In genomic region chr7:39948932-39949928, GRCh38 we compare ENCODE assay signal across 8 cellular contexts. TPM values are rescaled to one million over a fixed set of nuclear protein-coding genes. Genes with fewer than 3 reads are reported as not detected.
DNase-seq lines count a peak whose midpoint lies in the region; ATAC-seq and TF ChIP-seq lines count a peak whose summit lies in the region.

No MANE protein-coding gene starts in this region.

- H3K4me1 Mint-ChIP-seq in Calu3 (ENCODE audit: low read depth, unreplicated experiment), result peaks cover 11% of the 10 kb centered on the region

- peak overlapping the region in 1 of 2 experiments; percentile 97 for H3K23ac ChIP-seq in mesenchymal stem cell (ENCODE audit: low read length in 2 of 2)

- intact Hi-C loops in Calu3 (cut with micrococcal nuclease; ENCODE audit: unreplicated experiment), result loop anchor here (2.0 kb wide), 1 partner anchor 52 kb away; no protein-coding TSS in a partner anchor

- H2BK12ac ChIP-seq in mesenchymal stem cell (ENCODE audit: low read length in 2 of 2), result no peak overlapping the region

- peak; percentile 21 for TF ChIP-seq CTCF in Calu3 (IDR thresholded peaks at IDR 0.05; ENCODE audit: unreplicated experiment)

- H2AFZ ChIP-seq in mesenchymal stem cell (ENCODE audit: low read depth, low read length), result peak overlapping the region; percentile 83

- H3K4me3 Mint-ChIP-seq in Calu3 (ENCODE audit: low read depth, unreplicated experiment), result peak overlapping the region; percentile 87

- no peak overlapping the region for H2AK5ac ChIP-seq in mesenchymal stem cell (ENCODE audit: low read length, severe bottlenecking)

- peak overlapping the region; percentile 85 to 98 for H3K18ac ChIP-seq in mesenchymal stem cell (ENCODE audit: low read depth in 1 of 2, low read length in 2 of 2)

- peak overlapping the region in 1 of 2 experiments; percentile 93 for H3K14ac ChIP-seq in mesenchymal stem cell (ENCODE audit: low read length in 2 of 2)

- peak overlapping the region; percentile 87 for H4K91ac ChIP-seq in mesenchymal stem cell (ENCODE audit: low read length)

- H3K9me3 Mint-ChIP-seq in Calu3 (ENCODE audit: low read depth, unreplicated experiment), result no peaks in the 10 kb centered on the region

- H2BK5ac ChIP-seq in mesenchymal stem cell (ENCODE audit: low read depth, low read length, poor library complexity, severe bottlenecking), result peak overlapping the region; percentile 26

- H3K4me2 ChIP-seq in mesenchymal stem cell (ENCODE audit: low read length, poor library complexity, severe bottlenecking), result peak overlapping the region; percentile 64

- peak overlapping the region; percentile 92 for H2BK120ac ChIP-seq in mesenchymal stem cell (ENCODE audit: low read depth, low read length)

- H3K9ac ChIP-seq in HUES48 (ENCODE audit: low read depth, low read length) (peak overlapping the region; percentile 92), NT2/D1 (ENCODE audit: insufficient read length, low read depth) (peak overlapping the region; percentile 97), endocrine pancreas (ENCODE audit: control insufficient read depth, insufficient read depth, low read length) (peak overlapping the region; percentile 97), mesenchymal stem cell (ENCODE audit: low read length) (peak overlapping the region; percentile 94)

- CTCF ChIA-PET in Calu3 (lab: Charles Lee), result interaction anchor here (0.7 to 3.1 kb wide), 9 partner anchors 10 to 1558 kb away, joined by 3 to 16 read pairs (median 4); no protein-coding TSS in a partner anchor

- peaks cover 6% of the 10 kb centered on the region for H3K79me1 ChIP-seq in mesenchymal stem cell (replicated peaks; ENCODE audit: low read length, poor library complexity, severe bottlenecking)

- H3K4ac ChIP-seq in mesenchymal stem cell (ENCODE audit: low read depth in 1 of 2, low read length in 2 of 2), result peak overlapping the region; percentile 81 to 92

- H3K27ac Mint-ChIP-seq in Calu3 (ENCODE audit: unreplicated experiment), result peak overlapping the region; percentile 84

- peak overlapping the region; percentile 88 for H3K4me3 ChIP-seq in HUES48 (ENCODE audit: low read depth, low read length)
- peak overlapping the region; percentile 92 for H3K4me3 ChIP-seq in NT2/D1 (ENCODE audit: insufficient read length, low read depth)
- H3K4me3 ChIP-seq in endocrine pancreas (ENCODE audit: control insufficient read depth, insufficient read depth, low read length), result peak overlapping the region; percentile 91
- peak overlapping the region; percentile 88 to 92 for H3K4me3 ChIP-seq in mesenchymal stem cell (ENCODE audit: insufficient read depth in 1 of 2, low read depth in 1 of 2, low read length in 2 of 2)

- H3K4me1 ChIP-seq in HUES48 (ENCODE audit: control insufficient read depth, insufficient read depth, low read length) (peaks cover 10% of the 10 kb centered on the region; the same call in 1 of the 2 replicates), NT2/D1 (ENCODE audit: insufficient read depth, insufficient read length) (no peaks in the 10 kb centered on the region), endocrine pancreas (ENCODE audit: control insufficient read depth, insufficient read depth, low read length) (peaks cover 12% of the 10 kb centered on the region), mesenchymal stem cell (ENCODE audit: control insufficient read depth, insufficient read depth, low read depth, low read length) (peaks cover 2% of the 10 kb centered on the region)

- ATAC-seq in GM21423 (IDR thresholded peaks at IDR 0.05; ENCODE audit: unreplicated experiment), result peak; percentile 69

- BruUV-seq in Calu3 (replicated peaks; lab: Mats Ljungman, UMichigan), result TSS peak; percentile 96

- H3K27me3 ChIP-seq in HUES48 (ENCODE audit: control insufficient read depth, insufficient read depth, low read length) (no peaks in the 10 kb centered on the region), NT2/D1 (ENCODE audit: insufficient read depth, insufficient read length) (no peaks in the 10 kb centered on the region), endocrine pancreas (ENCODE audit: control insufficient read depth, insufficient read depth, low read length) (no peaks in the 10 kb centered on the region), mesenchymal stem cell (ENCODE audit: control insufficient read depth in 1 of 2, insufficient read depth in 1 of 2, low read length in 2 of 2) (no peaks in the 10 kb centered on the region)

- H3K36me3 Mint-ChIP-seq in Calu3 (ENCODE audit: insufficient read depth, unreplicated experiment), result peaks cover 52% of the 10 kb centered on the region

- H2BK15ac ChIP-seq in mesenchymal stem cell (ENCODE audit: low read depth, poor library complexity, severe bottlenecking), result no peak overlapping the region

- H4K8ac ChIP-seq in mesenchymal stem cell (ENCODE audit: low read length), result peak overlapping the region; percentile 97

- H3K36me3 ChIP-seq in HUES48 (ENCODE audit: control insufficient read depth, insufficient read depth, low read length) (no peaks in the 10 kb centered on the region), NT2/D1 (ENCODE audit: insufficient read depth, insufficient read length, low read length) (peaks cover 6% of the 10 kb centered on the region), endocrine pancreas (ENCODE audit: control insufficient read depth, insufficient read depth, low read length) (no peaks in the 10 kb centered on the region), mesenchymal stem cell (ENCODE audit: control insufficient read depth in 1 of 2, insufficient read depth in 2 of 2, low read depth in 1 of 2, low read length in 2 of 2) (peaks cover 0 to 8% of the 10 kb centered on the region in 2 experiments)

- WGBS in mesenchymal stem cell, result under 1% methylated on average over 57 of the region's 75 CpGs

- H3K27ac ChIP-seq in HUES48 (ENCODE audit: low read depth, low read length) (peak overlapping the region; percentile 100), mesenchymal stem cell (ENCODE audit: low read length, poor library complexity, severe bottlenecking) (peak overlapping the region; percentile 98)

- H3K9me3 ChIP-seq in HUES48 (ENCODE audit: control insufficient read depth, insufficient read depth, low read length) (no peaks in the 10 kb centered on the region), NT2/D1 (ENCODE audit: insufficient read depth, low read length) (no peaks in the 10 kb centered on the region), endocrine pancreas (ENCODE audit: control insufficient read depth, low read length) (no peaks in the 10 kb centered on the region), mesenchymal stem cell (ENCODE audit: control insufficient read depth, low read length) (no peaks in the 10 kb centered on the region)

- H3K27me3 Mint-ChIP-seq in Calu3 (ENCODE audit: unreplicated experiment), result no peaks in the 10 kb centered on the region

- DNase-seq in Calu3 (peak; percentile 99), NT2/D1 (ENCODE audit: low read depth, low spot score) (peak; percentile 100), mesenchymal stem cell (peak; percentile 100)
- peak; percentile 94 for DNase-seq in activated CD8-positive, alpha-beta memory T cell treated with anti-CD3 and anti-CD28 coated beads, Interleukin-2, amount 50 U/mL, for 24 hours (ENCODE audit: extremely low read depth)
- peak; percentile 93 for DNase-seq in stimulated activated CD8-positive, alpha-beta memory T cell treated with anti-CD3 and anti-CD28 coated beads, Interleukin-12 subunit alpha, Interleukin-12 subunit beta, amount 100 ng/mL, for 24 hours (ENCODE audit: extremely low read depth)

RNA-seq across cellular contexts. Expression of gene CDK13, which starts 0.8 kb away (rescaled TPM):
- 84.4 and 86.7 TPM in 2 replicates for total RNA-seq in Calu3 (2022)
- polyA plus RNA-seq in mesenchymal stem cell (2013, experiment 1 of 2), result 22.4 TPM
- 21.1 TPM for polyA plus RNA-seq in mesenchymal stem cell (2013, experiment 2 of 2)

Comparison
In these comparisons a context has a peak if more than half of its experiments do, and no peak if none do; other contexts are left out.
1. Peak in every context shown above with its lines: DNase-seq, ATAC-seq, H3K4me3 ChIP-seq and H3K27ac ChIP-seq.